Comparison of ENCODE assay signal across 1 cellular context in the genomic region with DNA sequence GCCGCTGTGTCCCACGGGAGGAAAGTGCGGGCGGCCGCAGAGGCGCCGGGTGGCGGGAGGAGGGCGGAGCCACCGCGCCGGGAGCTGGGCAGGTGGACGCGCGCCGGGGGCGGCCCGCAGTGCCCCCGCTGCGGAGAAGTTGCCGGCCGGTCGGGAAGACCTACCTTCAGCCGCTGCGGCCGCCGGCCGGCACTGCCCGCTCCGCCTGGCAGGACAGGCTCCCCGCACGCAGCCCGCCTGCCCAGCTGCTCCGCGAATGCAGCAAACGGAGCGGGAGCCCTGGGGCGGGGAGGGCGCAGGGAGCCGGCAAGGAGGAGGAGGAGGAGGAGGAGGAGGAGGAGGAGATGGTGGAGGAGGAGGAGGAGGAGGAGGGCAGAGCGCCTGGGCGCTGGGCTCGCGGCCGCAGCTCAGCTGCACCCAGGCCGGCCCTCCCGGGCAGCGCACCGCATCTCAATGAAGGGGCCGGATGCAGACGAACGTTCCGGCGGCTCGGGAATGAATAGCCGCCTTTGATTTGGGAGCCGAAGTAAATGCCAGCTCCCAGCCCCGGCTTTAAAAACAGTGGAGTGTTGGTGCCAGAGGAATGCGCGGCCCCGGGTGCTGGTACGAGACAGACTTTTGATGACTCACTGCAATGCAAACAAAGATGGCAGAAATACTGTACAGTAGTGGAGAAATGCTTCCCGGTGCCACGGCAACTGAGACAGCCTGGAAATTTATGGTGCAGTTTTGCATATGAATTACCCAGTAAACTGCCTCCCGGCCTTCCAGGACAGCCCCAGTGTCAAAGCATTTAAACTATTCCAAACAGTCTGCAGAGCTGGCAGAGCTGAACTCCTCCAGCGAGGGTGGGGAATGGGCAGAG.
TF ChIP-seq lines count a peak whose summit lies in the region.

No MANE protein-coding gene starts in this region.

TF ChIP-seq in SK-N-SH treated with all-trans-retinoic acid at 6 μM for 48 hours, 23 proteins besides CTCF, POLR2A, EP300 and RAD21:
- no peak for TF ChIP-seq TSHZ2 (CRISPR knock-in tag; IDR thresholded peaks at IDR 0.05)
- no peak for TF ChIP-seq GLIS3 (CRISPR knock-in tag; IDR thresholded peaks at IDR 0.05)
- 0 out of 2 replicates have a peak, but pooled peaks have one; percentile 68 for TF ChIP-seq CSDC2 (CRISPR knock-in tag; IDR thresholded peaks at IDR 0.05)
